In the genomic region with DNA sequence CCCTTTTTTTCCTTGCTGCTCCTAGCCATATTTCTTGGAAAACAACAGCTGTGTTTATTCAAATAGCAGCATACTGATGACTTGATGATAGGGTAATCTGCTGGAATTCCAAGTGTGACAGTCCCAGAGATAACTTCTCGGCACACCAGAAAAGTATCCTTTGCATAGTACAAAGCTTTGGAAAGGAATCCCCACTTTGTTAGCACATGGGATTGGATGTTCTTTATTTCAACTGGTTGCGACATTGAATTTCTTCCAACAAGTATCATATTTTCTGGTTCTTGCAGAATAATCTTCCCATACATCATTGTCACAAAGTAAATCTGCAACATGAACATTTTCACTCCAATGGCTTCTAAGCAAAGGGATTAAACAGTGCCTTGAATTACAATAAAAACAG, we compare ENCODE assay signal across 24 cellular contexts.
"Had no signal": no experiment of that assay in that cellular context is flagged by ENCODE, and none has a peak within 500 bp of the region (broad histone marks: within the 10 kb centered on the region; RNA-seq: fewer than 3 reads in every experiment).

No MANE protein-coding gene starts in this region.

- H3K27me3 ChIP-seq: ascending aorta, colonic mucosa, heart left ventricle, tibial artery, vagina had no signal

- H3K36me3 Mint-ChIP-seq: natural killer cell treated with Interleukin-12 subunit alpha and Interleukin-12 subunit beta and Interleukin-15 and Interleukin-18, amount 100 ng/mL, for 72 hours; T-cell had no signal

- H3K27ac ChIP-seq: ascending aorta, colonic mucosa, heart left ventricle, parathyroid adenoma, SK-N-MC, tibial artery, vagina had no signal

- H3K36me3 ChIP-seq: ascending aorta, colonic mucosa, heart left ventricle, tibial artery, vagina had no signal

- H3K9me3 ChIP-seq: ascending aorta, colonic mucosa, tibial artery, vagina had no signal

- H3K4me1 ChIP-seq: ascending aorta, colonic mucosa, heart left ventricle, parathyroid adenoma, tibial artery, vagina had no signal

- H3K4me3 ChIP-seq: ascending aorta, colonic mucosa, heart left ventricle, SK-N-MC, tibial artery, vagina had no signal

- H3K79me2 ChIP-seq: parathyroid adenoma had no signal

- H3K9ac ChIP-seq: parathyroid adenoma had no signal

- ATAC-seq: activated CD4-positive, CD25-positive, alpha-beta regulatory T cell treated with anti-CD3 and anti-CD28 coated beads, Interleukin-2, amount 50 U/mL, for 24 hours; activated naive CD8-positive, alpha-beta T cell treated with anti-CD3 and anti-CD28 coated beads, Interleukin-2, amount 50 U/mL, for 24 hours; heart left ventricle; left ventricle myocardium superior; natural killer cell treated with Interleukin-12 subunit alpha and Interleukin-12 subunit beta and Interleukin-15 and Interleukin-18, amount 100 ng/mL, for 72 hours; T-cell had no signal

- H3K9me3 Mint-ChIP-seq: activated naive CD8-positive, alpha-beta T cell treated with anti-CD3 and anti-CD28 coated beads, Interleukin-2, amount 50 U/mL, for 24 hours; natural killer cell treated with Interleukin-12 subunit alpha and Interleukin-12 subunit beta and Interleukin-15 and Interleukin-18, amount 100 ng/mL, for 72 hours had no signal

- DNase-seq: activated CD4-positive, alpha-beta T cell treated with anti-CD3 and anti-CD28 coated beads, Interleukin-2, amount 10 ng/mL, durations not matched to agents 7 days and 5 days; activated CD8-positive, alpha-beta memory T cell treated with anti-CD3 and anti-CD28 coated beads, Interleukin-2, amount 50 U/mL, for 48 hours; activated effector memory CD4-positive, alpha-beta T cell treated with Interleukin-2 at 50 U/mL for 16 hours; activated naive CD4-positive, alpha-beta T cell treated with anti-CD3 and anti-CD28 coated beads, Interleukin-2, amount 10 ng/mL, durations not matched to agents 7 days and 5 days; activated naive CD8-positive, alpha-beta T cell treated with anti-CD3 and anti-CD28 coated beads, Interleukin-2, amount 50 U/mL, for 24 hours; activated T-cell treated with anti-CD3 and anti-CD28 coated beads, Interleukin-2, amount 50 U/mL, for 48 hours; colonic mucosa; erythroblast; heart left ventricle; left ventricle myocardium superior; stimulated activated CD4-positive, alpha-beta T cell treated with anti-CD3 and anti-CD28 coated beads, Interleukin-12 subunit alpha, Interleukin-12 subunit beta, amount 100 ng/mL, for 4 hours; stimulated activated CD4-positive, alpha-beta T cell treated with anti-CD3 and anti-CD28 coated beads, Interleukin-1b, Interleukin-23, amount 100 ng/mL, for 48 hours; stimulated activated CD8-positive, alpha-beta memory T cell treated with anti-CD3 and anti-CD28 coated beads, Interleukin-4, amount 100 ng/mL, for 48 hours; stimulated activated naive CD4-positive, alpha-beta T cell; T-cell; T-helper 9 cell; tibial artery had no signal

- H3K27ac Mint-ChIP-seq: activated CD4-positive, alpha-beta T cell treated with anti-CD3 and anti-CD28 coated beads, Interleukin-2, amount 10 ng/mL, durations not matched to agents 7 days and 5 days; activated naive CD4-positive, alpha-beta T cell treated with anti-CD3 and anti-CD28 coated beads, Interleukin-2, amount 10 ng/mL, durations not matched to agents 7 days and 5 days; activated naive CD8-positive, alpha-beta T cell treated with anti-CD3 and anti-CD28 coated beads, Interleukin-2, amount 50 U/mL, for 24 hours; natural killer cell treated with Interleukin-12 subunit alpha and Interleukin-12 subunit beta and Interleukin-15 and Interleukin-18, amount 100 ng/mL, for 72 hours; T-cell had no signal

- H2AFZ ChIP-seq: parathyroid adenoma had no signal

- H3K4me3 Mint-ChIP-seq: activated CD4-positive, alpha-beta T cell treated with anti-CD3 and anti-CD28 coated beads, Interleukin-2, amount 10 ng/mL, durations not matched to agents 7 days and 5 days; activated naive CD4-positive, alpha-beta T cell treated with anti-CD3 and anti-CD28 coated beads, Interleukin-2, amount 10 ng/mL, durations not matched to agents 7 days and 5 days; activated naive CD8-positive, alpha-beta T cell treated with anti-CD3 and anti-CD28 coated beads, Interleukin-2, amount 50 U/mL, for 24 hours; central memory CD8-positive, alpha-beta T cell; natural killer cell treated with Interleukin-12 subunit alpha and Interleukin-12 subunit beta and Interleukin-15 and Interleukin-18, amount 100 ng/mL, for 72 hours; T-cell had no signal

- H3K27me3 Mint-ChIP-seq: activated naive CD8-positive, alpha-beta T cell treated with anti-CD3 and anti-CD28 coated beads, Interleukin-2, amount 50 U/mL, for 24 hours; central memory CD8-positive, alpha-beta T cell; T-cell had no signal

- H3K4me1 Mint-ChIP-seq: activated CD4-positive, alpha-beta T cell treated with anti-CD3 and anti-CD28 coated beads, Interleukin-2, amount 10 ng/mL, durations not matched to agents 7 days and 5 days; activated naive CD4-positive, alpha-beta T cell treated with anti-CD3 and anti-CD28 coated beads, Interleukin-2, amount 10 ng/mL, durations not matched to agents 7 days and 5 days; activated naive CD8-positive, alpha-beta T cell treated with anti-CD3 and anti-CD28 coated beads, Interleukin-2, amount 50 U/mL, for 24 hours; central memory CD8-positive, alpha-beta T cell; T-cell had no signal
